Comparison of ENCODE assay signal across 21 cellular contexts in genomic region chr20:58439974-58440767, GRCh38. TPM values are rescaled to one million over a fixed set of nuclear protein-coding genes. Genes with fewer than 3 reads are reported as not detected.
DNase-seq lines count a peak whose midpoint lies in the region; ATAC-seq and TF ChIP-seq lines count a peak whose summit lies in the region.
"Had no signal": no experiment of that assay in that cellular context is flagged by ENCODE, and none has a peak within 500 bp of the region (broad histone marks: within the 10 kb centered on the region; RNA-seq: fewer than 3 reads in every experiment).

No MANE protein-coding gene starts in this region.

- H3K36me3 ChIP-seq in heart left ventricle: peaks cover 0 to 76% (median 26%) of the 10 kb centered on the region in 9 donors

- no peak overlapping the region for H3K4me3 ChIP-seq in heart left ventricle
- H3K4me3 ChIP-seq: adrenal gland; BLaER1 treated with 17β-estradiol and CSF1 and Interleukin-3, amounts not matched to agents 10 nM and 100 nM; coronary artery; esophagus squamous epithelium; HAP-1; lung; tibial artery had no signal

- TF ChIP-seq CTCF in heart left ventricle (IDR thresholded peaks at IDR 0.05) (no peak), omental fat pad (IDR thresholded peaks at IDR 0.05) (no peak)

- peaks cover 0 to 26% (median 17%) of the 10 kb centered on the region in 12 donors for H3K4me1 ChIP-seq in heart left ventricle
- H3K4me1 ChIP-seq: esophagus squamous epithelium, HAP-1, tibial artery had no signal

- H3K27me3 ChIP-seq in heart left ventricle: no peaks in the 10 kb centered on the region
- H3K27me3 ChIP-seq: adrenal gland; BLaER1 treated with 17β-estradiol and CSF1 and Interleukin-3, amounts not matched to agents 10 nM and 100 nM; esophagus squamous epithelium; tibial artery had no signal

- TF ChIP-seq POLR2A in heart left ventricle (IDR thresholded peaks at IDR 0.05): no peak

- WGBS in heart left ventricle, 4 donors: 70 to 78% (median 72%) methylated on average over 7 of the region's 7 CpGs

- H3K27ac ChIP-seq in heart left ventricle: peak overlapping the region in 11 of 12 donors; percentile 22 to 56 (median 44)
- H3K27ac ChIP-seq: coronary artery, tibial artery had no signal

- intact Hi-C loops in heart left ventricle (cut with DNase I): loop anchor here in 1 of 10 donors (10.0 kb wide), 1 partner anchor 45 kb away; no protein-coding TSS in a partner anchor

- peak; percentile 30 for DNase-seq in Caki2 (ENCODE audit: low read depth)
- DNase-seq in SK-MEL-5 (ENCODE audit: low read depth, low spot score): peak; percentile 46
- no peak for DNase-seq in heart left ventricle
- no peak for DNase-seq in omental fat pad (ENCODE audit: low spot score)
- no peak for DNase-seq in MV-4-11 (lab: John Stamatoyannopoulos, UW)
- no peak for DNase-seq in NCI-H774 (lab: John Stamatoyannopoulos, UW)
- no peak for DNase-seq in stimulated activated CD4-positive, alpha-beta T cell treated with anti-CD3 and anti-CD28 coated beads, Interleukin-12 subunit alpha, Interleukin-12 subunit beta, amount 100 ng/mL, for 4 hours
- DNase-seq: activated CD4-positive, CD25-positive, alpha-beta regulatory T cell; adrenal gland; DMS79 treated with DMSO at 0.1 percent for 48 hours; esophagus squamous epithelium; NCI-H1694 treated with DMSO at 0.1 percent for 48 hours; NCI-H510A; occipital lobe; T-helper 1 cell; tibial artery had no signal

- ATAC-seq in heart left ventricle: peak in 3 of 4 donors; percentile 38 to 86 (median 57)
- peak; percentile 39 for ATAC-seq in omental fat pad (ENCODE audit: low FRiP score)
- ATAC-seq in GM18868 (IDR thresholded peaks at IDR 0.05; ENCODE audit: unreplicated experiment): no peak

- H3K9me3 ChIP-seq in heart left ventricle: no peaks in the 10 kb centered on the region
- H3K9me3 ChIP-seq: adrenal gland; BLaER1 treated with 17β-estradiol and CSF1 and Interleukin-3, amounts not matched to agents 10 nM and 100 nM; esophagus squamous epithelium; HAP-1; tibial artery had no signal

- in situ Hi-C loops in Caki2 (cut with HindIII; ENCODE audit: low pct_unique_long_range_greater_than_20kb, low sequenced_read_pairs): no loop called here
- in situ Hi-C loops in SK-MEL-5 (cut with HindIII; ENCODE audit: low pct_unique_long_range_greater_than_20kb, low sequenced_read_pairs): loop anchor here (25.0 kb wide), 1 partner anchor 203 kb away; the partner anchor contains the start of gene ANKRD60

RNA-seq across cellular contexts. Expression of gene VAPB, which starts 51.1 kb away (rescaled TPM):
- 29.0 and 29.1 TPM in 2 replicates for total RNA-seq in Caki2 (2014; rRNA removed; shearing (Covaris generic); ENCODE audit: low replicate concordance)
- 26.7 and 27.8 TPM in 2 replicates for total RNA-seq in SK-MEL-5 (2014; rRNA removed; shearing (Covaris generic))
- 54.7 and 65.4 TPM in 2 replicates for polyA plus RNA-seq in SK-MEL-5 (2015; cell fraction: cytosol; rRNA removed)
- 26.0 and 34.2 TPM in 2 replicates for polyA plus RNA-seq in SK-MEL-5 (2015; cell fraction: nucleus; rRNA removed)
- total RNA-seq in heart left ventricle: 10 to 100 TPM; 30.7 to 76.1 (median 63.8) TPM
- polyA plus RNA-seq in heart left ventricle: 10 to 100 TPM; 25.7 to 32.2 TPM
- 10 to 100 TPM; 21.4 to 26.8 (median 23.6) TPM for total RNA-seq in omental fat pad

Comparison
In these comparisons a context has a peak if more than half of its experiments do, and no peak if none do; other contexts are left out.
1. DNase-seq: peak in Caki2 (single experiment) and SK-MEL-5 (single experiment); none in heart left ventricle (0 of 5), omental fat pad (single experiment), MV-4-11 (single experiment), NCI-H774 (single experiment) and stimulated activated CD4-positive, alpha-beta T cell treated with anti-CD3 and anti-CD28 coated beads, Interleukin-12 subunit alpha, Interleukin-12 subunit beta, amount 100 ng/mL, for 4 hours (single experiment).